ENCODE assay signal across 8 cellular contexts in genomic region chr11:19712281-19713220, GRCh38. TPM values are rescaled to one million over a fixed set of nuclear protein-coding genes. Genes with fewer than 3 reads are reported as not detected.
DNase-seq lines count a peak whose midpoint lies in the region; ATAC-seq and TF ChIP-seq lines count a peak whose summit lies in the region.

NAV2 (plus strand) TSS chr11:19712837; CDS start chr11:19713696, 859 bp downstream.

- peak within 1 kb of the TSS; percentile 94 for H3K27ac Mint-ChIP-seq in activated CD4-positive, alpha-beta T cell treated with anti-CD3 and anti-CD28 coated beads, Interleukin-2, amount 10 ng/mL, durations not matched to agents 7 days and 5 days
- peak within 1 kb of the TSS; percentile 95 for H3K27ac Mint-ChIP-seq in dendritic cell treated with granulocyte-macrophage colony-stimulating factor and Interleukin-4, amounts not matched to agents 40 ng/mL and 50 ng/mL, for 4 days

- TF ChIP-seq CTCF in AG09309 (IDR thresholded peaks at IDR 0.05; ENCODE audit: control insufficient read depth, insufficient read depth, low read depth, low read length, missing control alignments), result no peak

- peaks cover 54% of the 10 kb centered on the region for H3K27me3 Mint-ChIP-seq in activated CD4-positive, alpha-beta T cell treated with anti-CD3 and anti-CD28 coated beads, Interleukin-2, amount 10 ng/mL, durations not matched to agents 7 days and 5 days
- H3K27me3 Mint-ChIP-seq in dendritic cell treated with granulocyte-macrophage colony-stimulating factor and Interleukin-4, amounts not matched to agents 40 ng/mL and 50 ng/mL, for 4 days, result peaks cover 54% of the 10 kb centered on the region

- peak; percentile 65 for DNase-seq in AG09309 (ENCODE audit: low read depth)
- DNase-seq in NCI-H446 (lab: John Stamatoyannopoulos, UW), result peak; percentile 84 to 97
- DNase-seq in activated CD4-positive, alpha-beta T cell treated with anti-CD3 and anti-CD28 coated beads, Interleukin-2, amount 10 ng/mL, durations not matched to agents 7 days and 5 days, result peak; percentile 81
- DNase-seq in left lobe of liver (ENCODE audit: low spot score), result peak; percentile 95
- DNase-seq in stimulated activated CD4-positive, alpha-beta T cell treated with anti-CD3 and anti-CD28 coated beads, Interleukin-1b, Interleukin-23, amount 100 ng/mL, for 48 hours, result peak; percentile 65

- peak within 1 kb of the TSS; percentile 83 for H3K4me3 Mint-ChIP-seq in activated CD4-positive, alpha-beta T cell treated with anti-CD3 and anti-CD28 coated beads, Interleukin-2, amount 10 ng/mL, durations not matched to agents 7 days and 5 days
- H3K4me3 Mint-ChIP-seq in dendritic cell treated with granulocyte-macrophage colony-stimulating factor and Interleukin-4, amounts not matched to agents 40 ng/mL and 50 ng/mL, for 4 days, result peak within 1 kb of the TSS; percentile 92

- peaks cover 26% of the 10 kb centered on the region for H3K4me1 Mint-ChIP-seq in activated CD4-positive, alpha-beta T cell treated with anti-CD3 and anti-CD28 coated beads, Interleukin-2, amount 10 ng/mL, durations not matched to agents 7 days and 5 days
- H3K4me1 Mint-ChIP-seq in dendritic cell treated with granulocyte-macrophage colony-stimulating factor and Interleukin-4, amounts not matched to agents 40 ng/mL and 50 ng/mL, for 4 days (ENCODE audit: low read depth), result peaks cover 30% of the 10 kb centered on the region

- no peaks in the 10 kb centered on the region for H3K36me3 Mint-ChIP-seq in activated CD4-positive, alpha-beta T cell treated with anti-CD3 and anti-CD28 coated beads, Interleukin-2, amount 10 ng/mL, durations not matched to agents 7 days and 5 days (ENCODE audit: low read depth)
- peaks cover 7% of the 10 kb centered on the region for H3K36me3 Mint-ChIP-seq in dendritic cell treated with granulocyte-macrophage colony-stimulating factor and Interleukin-4, amounts not matched to agents 40 ng/mL and 50 ng/mL, for 4 days (ENCODE audit: low read depth)

- peak; percentile 96 for ATAC-seq in GM19043 (IDR thresholded peaks at IDR 0.05; ENCODE audit: low read depth, unreplicated experiment)
- peak; percentile 98 for ATAC-seq in HG03342 (IDR thresholded peaks at IDR 0.05; ENCODE audit: unreplicated experiment)
- ATAC-seq in left lobe of liver, result peak; percentile 89

- H3K9me3 Mint-ChIP-seq in activated CD4-positive, alpha-beta T cell treated with anti-CD3 and anti-CD28 coated beads, Interleukin-2, amount 10 ng/mL, durations not matched to agents 7 days and 5 days, result no peaks in the 10 kb centered on the region
- H3K9me3 Mint-ChIP-seq in dendritic cell treated with granulocyte-macrophage colony-stimulating factor and Interleukin-4, amounts not matched to agents 40 ng/mL and 50 ng/mL, for 4 days, result no peaks in the 10 kb centered on the region

- CTCF ChIA-PET in activated CD4-positive, alpha-beta T cell treated with anti-CD3 and anti-CD28 coated beads, Interleukin-2, amount 10 ng/mL, durations not matched to agents 7 days and 5 days (lab: Charles Lee), result interaction anchor here (0.7 to 1.6 kb wide), 2 partner anchors 12 to 22 kb away, joined by 3 to 4 read pairs; no protein-coding TSS in a partner anchor

- POLR2A ChIA-PET in activated CD4-positive, alpha-beta T cell treated with anti-CD3 and anti-CD28 coated beads, Interleukin-2, amount 10 ng/mL, durations not matched to agents 7 days and 5 days (lab: Charles Lee), result no interaction called here

- intact Hi-C loops in dendritic cell treated with granulocyte-macrophage colony-stimulating factor and Interleukin-4, amounts not matched to agents 40 ng/mL and 50 ng/mL, for 4 days (cut with micrococcal nuclease), result no loop called here

- peak within 1 kb of the TSS; percentile 69 for H3K4me3 ChIP-seq in AG09309 (ENCODE audit: control insufficient read depth, low read depth, low read length)

RNA-seq across cellular contexts. Expression of gene NAV2, which starts in this region (rescaled TPM):
- 1 to 10 TPM in 1 of 2 experiments, under 1 TPM in 1; 0.29 to 1.1 TPM for total RNA-seq in activated CD4-positive, alpha-beta T cell treated with anti-CD3 and anti-CD28 coated beads, Interleukin-2, amount 10 ng/mL, durations not matched to agents 7 days and 5 days
- 32.0 TPM for total RNA-seq in left lobe of liver

Comparison
In these comparisons a context has a peak if more than half of its experiments do, and no peak if none do; other contexts are left out.
1. Peak in every context shown above with its lines: DNase-seq, ATAC-seq and H3K4me3 ChIP-seq.
2. RNA of gene NAV2 (total RNA-seq): 32.0 TPM in left lobe of liver (single experiment); 0.29 to 1.1 TPM in activated CD4-positive, alpha-beta T cell treated with anti-CD3 and anti-CD28 coated beads, Interleukin-2, amount 10 ng/mL, durations not matched to agents 7 days and 5 days; every median in the first group is over 10 times any median in the second.